ENCODE assay signal across 13 cellular contexts in genomic region chr2:29443627-29444026, GRCh38.
DNase-seq lines count a peak whose midpoint lies in the region; TF ChIP-seq lines count a peak whose summit lies in the region.
"Had no signal": no experiment of that assay in that cellular context is flagged by ENCODE, and none has a peak within 500 bp of the region (broad histone marks: within the 10 kb centered on the region; RNA-seq: fewer than 3 reads in every experiment).

No MANE protein-coding gene starts in this region.

- H3K9ac ChIP-seq in BLaER1 treated with 17β-estradiol and CSF1 and Interleukin-3, amounts not matched to agents 10 nM and 100 nM: no peak overlapping the region

- no peaks in the 10 kb centered on the region for H3K36me3 ChIP-seq in BLaER1 treated with 17β-estradiol and CSF1 and Interleukin-3, amounts not matched to agents 10 nM and 100 nM
- H3K36me3 ChIP-seq: colonic mucosa, stomach had no signal

- no peaks in the 10 kb centered on the region for H4K20me1 ChIP-seq in BLaER1 treated with 17β-estradiol and CSF1 and Interleukin-3, amounts not matched to agents 10 nM and 100 nM

- no peaks in the 10 kb centered on the region for H3K27me3 ChIP-seq in BLaER1 treated with 17β-estradiol and CSF1 and Interleukin-3, amounts not matched to agents 10 nM and 100 nM
- H3K27me3 ChIP-seq: colonic mucosa, hepatocyte, stomach had no signal

- peak overlapping the region in 3 of 11 experiments; percentile 26 to 46 (median 36); a peak in 4 of 22 replicates for H3K27ac ChIP-seq in BLaER1 treated with 17β-estradiol and CSF1 and Interleukin-3, amounts not matched to agents 10 nM and 100 nM
- H3K27ac ChIP-seq: colonic mucosa, hepatocyte, stomach had no signal

- no peak for TF ChIP-seq CTCF in fibroblast of villous mesenchyme (IDR thresholded peaks at IDR 0.05; ENCODE audit: insufficient read depth, low read depth, low read length)

- H3K4me3 ChIP-seq in BLaER1 treated with 17β-estradiol and CSF1 and Interleukin-3, amounts not matched to agents 10 nM and 100 nM: no peak overlapping the region
- H3K4me3 ChIP-seq in fibroblast of villous mesenchyme (ENCODE audit: low read depth, low read length): no peak overlapping the region
- H3K4me3 ChIP-seq: colonic mucosa, hepatocyte, stomach had no signal

- H3K9me3 ChIP-seq in BLaER1 treated with 17β-estradiol and CSF1 and Interleukin-3, amounts not matched to agents 10 nM and 100 nM (replicated peaks in 1 of 11): peaks cover 0 to 4% (median 0%) of the 10 kb centered on the region in 11 experiments; a peak in 2 of 22 replicates
- H3K9me3 ChIP-seq: colonic mucosa, stomach had no signal

- peak overlapping the region; percentile 18 to 55 (median 43); a peak in 21 of 22 replicates for H3K4me2 ChIP-seq in BLaER1 treated with 17β-estradiol and CSF1 and Interleukin-3, amounts not matched to agents 10 nM and 100 nM
- H3K4me2 ChIP-seq: hepatocyte had no signal

- peaks cover 8 to 12% (median 10%) of the 10 kb centered on the region in 10 experiments; a peak in 16 of 20 replicates for H3K4me1 ChIP-seq in BLaER1 treated with 17β-estradiol and CSF1 and Interleukin-3, amounts not matched to agents 10 nM and 100 nM
- H3K4me1 ChIP-seq: colonic mucosa had no signal

- peak; percentile 60 for DNase-seq in Daoy (ENCODE audit: low read depth)
- DNase-seq in NCI-H226: peak; percentile 71
- DNase-seq in fibroblast of villous mesenchyme (ENCODE audit: low read depth): peak; percentile 8
- DNase-seq in NCI-H1694 treated with DMSO at 0.1 percent for 48 hours (lab: John Stamatoyannopoulos, UW): no peak
- no peak for DNase-seq in NCI-H1694 (lab: John Stamatoyannopoulos, UW)
- DNase-seq in dermis blood vessel endothelial cell: no peak
- DNase-seq: activated CD8-positive, alpha-beta T cell treated with anti-CD3 and anti-CD28 coated beads, Interleukin-2, amount 10 ng/mL, durations not matched to agents 7 days and 5 days; C1 segment of cervical spinal cord; colonic mucosa; stimulated activated CD4-positive, alpha-beta T cell treated with anti-CD3 and anti-CD28 coated beads, Interleukin-12 subunit alpha, Interleukin-12 subunit beta, amount 100 ng/mL, for 4 hours; stomach had no signal

Comparison
In these comparisons a context has a peak if more than half of its experiments do, and no peak if none do; other contexts are left out.
1. DNase-seq: peak in Daoy (single experiment), NCI-H226 (single experiment) and fibroblast of villous mesenchyme (single experiment); none in NCI-H1694 treated with DMSO at 0.1 percent for 48 hours (single experiment), NCI-H1694 (single experiment) and dermis blood vessel endothelial cell (single experiment).